ENCODE assay signal across 1 cellular context in genomic region chr1:40185951-40186864, GRCh38.
TF ChIP-seq lines count a peak whose summit lies in the region.

No MANE protein-coding gene starts in this region.

TF ChIP-seq in GM23338, 12 proteins besides CTCF, POLR2A, EP300 and RAD21 (continued from another document):
- no peak for TF ChIP-seq STAT1 (IDR thresholded peaks at IDR 0.05; ENCODE audit: unreplicated experiment)
- no peak for TF ChIP-seq EZH2phosphoT487 (IDR thresholded peaks at IDR 0.05; ENCODE audit: unreplicated experiment)
- TF ChIP-seq ZNF114 (CRISPR knock-in tag; IDR thresholded peaks at IDR 0.05) = no peak
- no peak for TF ChIP-seq REST (IDR thresholded peaks at IDR 0.05; ENCODE audit: unreplicated experiment)
- no peak for TF ChIP-seq CREB1 (CRISPR knock-in tag; IDR thresholded peaks at IDR 0.05; ENCODE audit: low read depth)
- TF ChIP-seq EZH2 (IDR thresholded peaks at IDR 0.05; ENCODE audit: low read depth, unreplicated experiment) = no peak
